ENCODE assay signal across 8 cellular contexts in the genomic region with DNA sequence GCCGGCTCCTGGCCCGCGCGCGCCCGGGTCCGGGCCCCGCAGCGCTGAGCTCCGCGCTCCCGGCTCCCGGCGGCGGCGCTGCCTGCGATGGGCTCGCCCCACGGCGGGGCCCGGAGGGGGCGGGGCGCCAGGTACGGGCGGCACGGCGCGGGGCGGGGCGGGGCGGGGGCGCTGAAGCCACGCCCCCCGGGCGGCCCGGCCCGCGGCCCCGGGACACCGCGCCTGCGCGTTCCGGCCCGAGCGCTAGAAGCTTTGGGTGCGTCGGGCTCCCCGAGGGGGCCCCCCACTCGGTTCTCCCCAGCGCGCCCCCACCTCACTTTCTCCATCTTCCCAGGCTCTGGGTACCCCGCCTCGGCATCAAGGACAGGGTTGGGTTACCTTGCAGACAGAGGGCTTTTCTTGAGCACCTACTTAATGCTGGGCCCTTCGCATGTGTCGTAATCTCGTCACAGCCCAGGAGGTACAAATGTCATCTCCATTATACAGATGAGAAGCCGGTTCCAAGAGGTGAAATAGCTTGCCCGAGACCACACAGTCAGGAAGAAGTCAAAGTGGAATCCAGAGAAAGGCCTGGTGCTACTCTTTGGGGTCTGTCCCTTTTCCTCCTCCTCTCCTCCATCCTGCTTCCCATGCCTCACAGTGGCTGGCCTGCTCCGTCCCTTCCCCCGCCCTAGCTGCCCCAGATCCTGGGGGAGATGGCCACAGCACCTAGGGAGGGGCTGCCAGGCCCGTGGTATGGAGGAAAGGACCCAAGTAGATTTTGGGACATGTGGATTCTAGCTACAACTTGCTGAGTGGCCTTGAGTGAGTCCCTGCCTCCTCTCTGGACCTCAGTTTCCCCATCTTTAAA. TPM values are rescaled to one million over a fixed set of nuclear protein-coding genes. Genes with fewer than 3 reads are reported as not detected.
DNase-seq lines count a peak whose midpoint lies in the region; ATAC-seq and TF ChIP-seq lines count a peak whose summit lies in the region.

No MANE protein-coding gene starts in this region.

- H3K27me3 ChIP-seq in uterus: no peaks in the 10 kb centered on the region

- H3K27ac ChIP-seq in uterus: no peak overlapping the region

- no peak overlapping the region for H3K4me3 ChIP-seq in uterus

- no peaks in the 10 kb centered on the region for H3K4me1 ChIP-seq in uterus

- no peak for TF ChIP-seq POLR2A in uterus (IDR thresholded peaks at IDR 0.05)

- ATAC-seq in left cardiac atrium (peak; percentile 29 to 61), HG02763 (IDR thresholded peaks at IDR 0.05; ENCODE audit: unreplicated experiment) (no peak), GM18873 (IDR thresholded peaks at IDR 0.05; ENCODE audit: low FRiP score, unreplicated experiment) (no peak)

- no peak for TF ChIP-seq CTCF in uterus (IDR thresholded peaks at IDR 0.05)

- DNase-seq in 8988T: peak; percentile 79
- peak; percentile 93 for DNase-seq in HuH-7.5 (ENCODE audit: low spot score)
- peak; percentile 61 for DNase-seq in activated T-cell treated with anti-CD3 and anti-CD28 coated beads, Interleukin-2, amount 50 U/mL, for 1 hour
- DNase-seq in left cardiac atrium: peak; percentile 54
- DNase-seq in stimulated activated CD4-positive, alpha-beta T cell treated with anti-CD3 and anti-CD28 coated beads, Interleukin-12 subunit alpha, Interleukin-12 subunit beta, amount 100 ng/mL, for 48 hours (ENCODE audit: low read depth in 2 of 3, low spot score in 1 of 3): peak in 2 of 3 donors; percentile 12 to 43
- DNase-seq in uterus: no peak

- intact Hi-C loops in left cardiac atrium (cut with DNase I) (no loop called here), uterus (cut with DNase I; ENCODE audit: low total_unique reads) (no loop called here)

- H3K9me3 ChIP-seq in uterus: no peaks in the 10 kb centered on the region

- H3K36me3 ChIP-seq in uterus: no peaks in the 10 kb centered on the region

RNA-seq across cellular contexts. Expression of a gene that starts 46.5 kb away (rescaled TPM):
- total RNA-seq in left cardiac atrium (10 to 100 TPM; 10.5 to 16.4 TPM), uterus (1 to 10 TPM in 1 of 4 donors, under 1 TPM in 1, not detected in 2; 0.18 to 6.9 TPM)

Comparison
In these comparisons a context has a peak if more than half of its experiments do, and no peak if none do; other contexts are left out.
1. DNase-seq: peak in 8988T (single experiment), HuH-7.5 (single experiment), activated T-cell treated with anti-CD3 and anti-CD28 coated beads, Interleukin-2, amount 50 U/mL, for 1 hour (single experiment), left cardiac atrium (single experiment) and stimulated activated CD4-positive, alpha-beta T cell treated with anti-CD3 and anti-CD28 coated beads, Interleukin-12 subunit alpha, Interleukin-12 subunit beta, amount 100 ng/mL, for 48 hours (2 of 3); none in uterus (0 of 2).
2. ATAC-seq: peak in left cardiac atrium (2 of 2); none in HG02763 (single experiment) and GM18873 (single experiment).